Comparison of ENCODE assay signal across 1 cellular context in genomic region chr17:61872099-61872498, GRCh38.
TF ChIP-seq lines count a peak whose summit lies in the region.

No MANE protein-coding gene starts in this region.

TF ChIP-seq in K562, 482 proteins besides CTCF, POLR2A, EP300 and RAD21:
- no peak for TF ChIP-seq ATF4 (CRISPR knock-in tag; IDR thresholded peaks at IDR 0.05)
- no peak for TF ChIP-seq ZNF583 (CRISPR knock-in tag; IDR thresholded peaks at IDR 0.05)
- peak; percentile 39 for TF ChIP-seq EWSR1 (IDR thresholded peaks at IDR 0.05; ENCODE audit: borderline replicate concordance, low read depth, partially characterized antibody)
- peak in 1 of 3 experiments; percentile 90; a peak in 2 of 6 replicates for TF ChIP-seq ZBTB11 (CRISPR knock-in tag; IDR thresholded peaks at IDR 0.05)
